Comparison of ENCODE assay signal across 10 cellular contexts in the genomic region with DNA sequence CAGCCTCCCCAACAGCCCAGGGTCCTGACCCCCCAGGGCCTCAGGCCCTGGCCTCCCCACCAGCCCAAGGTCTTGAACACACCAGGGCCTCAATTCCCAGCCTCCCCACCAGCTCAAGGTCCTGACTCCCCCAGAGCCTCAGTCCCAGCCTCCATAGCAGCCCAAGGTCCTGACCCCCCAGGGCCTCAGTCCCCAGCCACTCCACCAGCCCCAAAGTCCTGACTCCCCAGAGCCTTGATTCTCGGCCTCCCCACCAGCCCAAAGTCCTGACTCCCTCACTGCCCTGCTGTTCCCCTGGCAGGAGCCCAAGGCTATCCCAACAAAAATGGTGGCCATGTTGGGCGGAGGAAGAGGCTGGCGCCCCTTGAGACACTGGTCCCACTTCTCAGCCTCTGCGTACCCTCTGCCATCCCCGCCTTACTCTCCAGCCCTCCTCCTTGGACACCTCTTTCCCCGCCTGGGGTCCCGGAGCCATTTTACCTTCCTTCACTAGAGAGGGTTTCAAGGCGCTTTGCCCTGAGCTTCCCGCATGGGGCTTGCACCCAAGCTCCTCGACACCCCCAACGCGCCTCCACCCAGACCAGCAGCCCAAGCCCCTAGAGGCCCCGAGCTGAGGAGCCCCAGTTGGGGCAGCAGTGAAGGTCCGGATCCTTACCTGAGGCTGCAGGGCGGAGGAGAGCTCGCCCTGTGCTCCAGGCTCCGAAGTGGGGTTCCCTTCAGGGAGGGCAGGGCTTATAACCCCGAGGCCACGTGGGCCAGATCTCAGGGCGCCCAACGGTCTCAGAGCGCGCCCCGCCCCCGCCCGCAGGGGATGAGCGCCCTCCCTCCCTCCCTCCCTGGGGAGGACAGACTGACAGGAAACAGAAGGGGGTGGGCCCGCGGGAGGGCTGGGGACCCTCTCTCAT. TPM values are rescaled to one million over a fixed set of nuclear protein-coding genes. Genes with fewer than 3 reads are reported as not detected.
DNase-seq lines count a peak whose midpoint lies in the region; ATAC-seq and TF ChIP-seq lines count a peak whose summit lies in the region.
"Had no signal": no experiment of that assay in that cellular context is flagged by ENCODE, and none has a peak within 500 bp of the region (broad histone marks: within the 10 kb centered on the region; RNA-seq: fewer than 3 reads in every experiment).

No MANE protein-coding gene starts in this region.

- peak; percentile 16 for ATAC-seq in HG03108 (IDR thresholded peaks at IDR 0.05; ENCODE audit: unreplicated experiment)
- ATAC-seq in psoas muscle: peak in 3 of 4 donors; percentile 35 to 48 (median 37)
- ATAC-seq in HG02938 (IDR thresholded peaks at IDR 0.05; ENCODE audit: unreplicated experiment): no peak

- intact Hi-C loops in CD14-positive monocyte (cut with micrococcal nuclease): loop anchor here (2.0 to 10.0 kb wide), 3 partner anchors 13 to 183 kb away; partner anchors contain the start of genes MTMR4 (in 1 of the 2) and SUPT4H1 (in 1 of the 2)
- intact Hi-C loops in psoas muscle (cut with DNase I): no loop called here
- intact Hi-C loops in vagina (cut with DNase I): no loop called here

- 76 to 82% (median 77%) methylated on average over 24 to 29 of the region's 29 CpGs for WGBS in psoas muscle, 3 donors

- H3K9me3 ChIP-seq in duodenal mucosa (ENCODE audit: control insufficient read depth in 1 of 2, low read length in 2 of 2) (no peaks in the 10 kb centered on the region), psoas muscle (no peaks in the 10 kb centered on the region), vagina (no peaks in the 10 kb centered on the region)

- H3K27ac ChIP-seq in duodenal mucosa (ENCODE audit: low read depth, low read length) (peak overlapping the region; percentile 61), psoas muscle (no peak overlapping the region), vagina (peak overlapping the region; percentile 57)
- H3K27ac ChIP-seq: C4-2B had no signal

- H3K4me1 Mint-ChIP-seq in CD14-positive monocyte: peaks cover 72% of the 10 kb centered on the region

- H3K36me3 ChIP-seq in duodenal mucosa (ENCODE audit: control insufficient read depth in 1 of 2, insufficient read depth in 2 of 2, low read length in 2 of 2) (peaks cover 5 to 6% of the 10 kb centered on the region in 2 donors), psoas muscle (ENCODE audit: insufficient read depth in 1 of 2, low read depth in 1 of 2) (no peaks in the 10 kb centered on the region), vagina (no peaks in the 10 kb centered on the region)

- H3K4me1 ChIP-seq in duodenal mucosa (ENCODE audit: control insufficient read depth in 1 of 2, insufficient read depth in 2 of 2, low read length in 2 of 2): peaks cover 26 to 43% of the 10 kb centered on the region in 2 donors
- H3K4me1 ChIP-seq in psoas muscle: no peaks in the 10 kb centered on the region
- H3K4me1 ChIP-seq in vagina: peaks cover 30% of the 10 kb centered on the region

- H3K27me3 ChIP-seq in duodenal mucosa (ENCODE audit: control insufficient read depth in 1 of 2, insufficient read depth in 2 of 2, low read length in 2 of 2): no peaks in the 10 kb centered on the region
- H3K27me3 ChIP-seq in psoas muscle (ENCODE audit: insufficient read depth in 3 of 3, low read length in 2 of 3): peaks cover 0 to 24% (median 7%) of the 10 kb centered on the region in 3 donors
- no peaks in the 10 kb centered on the region for H3K27me3 ChIP-seq in vagina

- TF ChIP-seq POLR2A in vagina (IDR thresholded peaks at IDR 0.05): peak in 1 of 2 donors; percentile 51

- peak; percentile 85 for DNase-seq in CD14-positive monocyte (ENCODE audit: low spot score)
- peak; percentile 87 for DNase-seq in activated CD4-positive, CD25-positive, alpha-beta regulatory T cell treated with anti-CD3 and anti-CD28 coated beads, Interleukin-2, amount 50 U/mL, for 72 hours
- peak; percentile 65 to 84 for DNase-seq in psoas muscle
- DNase-seq in vagina (ENCODE audit: extremely low spot score in 2 of 2): no peak
- no peak for DNase-seq in iPS-NIHi11 (ENCODE audit: low spot score)

- peaks cover 0 to 7% (median 6%) of the 10 kb centered on the region in 7 donors for H3K9me3 Mint-ChIP-seq in CD14-positive monocyte

- H3K36me3 Mint-ChIP-seq in CD14-positive monocyte: peaks cover 18 to 22% of the 10 kb centered on the region in 2 donors

- H3K4me3 ChIP-seq in duodenal mucosa (ENCODE audit: low read depth in 1 of 2, low read length in 2 of 2): peak overlapping the region; percentile 66 to 79
- H3K4me3 ChIP-seq in psoas muscle: peak overlapping the region; percentile 52
- peak overlapping the region; percentile 31 to 45 for H3K4me3 ChIP-seq in vagina

- H3K27ac Mint-ChIP-seq in CD14-positive monocyte: peak overlapping the region; percentile 98 to 100 (median 98)

- TF ChIP-seq CTCF in CD14-positive monocyte (IDR thresholded peaks at IDR 0.05) (no peak), psoas muscle (IDR thresholded peaks at IDR 0.05) (no peak), vagina (IDR thresholded peaks at IDR 0.05) (no peak)

- peak overlapping the region; percentile 53 to 74 for H3K9ac ChIP-seq in duodenal mucosa (ENCODE audit: low read depth in 1 of 2, low read length in 2 of 2)

- peak overlapping the region; percentile 99 to 100 for H3K4me3 Mint-ChIP-seq in CD14-positive monocyte

- H3K27me3 Mint-ChIP-seq in CD14-positive monocyte (ENCODE audit: low read depth in 3 of 3): peaks cover 1 to 17% (median 4%) of the 10 kb centered on the region in 3 donors

RNA-seq across cellular contexts. Expression of gene TSPOAP1, which starts 3.5 kb away (rescaled TPM):
- under 1 TPM; 0.10 to 0.18 TPM for polyA plus RNA-seq in CD14-positive monocyte
- 1 to 10 TPM; 2.3 to 6.6 (median 4.4) TPM for total RNA-seq in psoas muscle
- polyA plus RNA-seq in psoas muscle: 1 to 10 TPM in 2 of 3 donors, under 1 TPM in 1; 0.40 to 2.1 (median 1.2) TPM
- 7.1 TPM for total RNA-seq in vagina

RNA-seq across cellular contexts. Expression of gene SUPT4H1, which starts 19.9 kb away (rescaled TPM):
- polyA plus RNA-seq in CD14-positive monocyte (100 to 1,000 TPM; 241 to 251 TPM), psoas muscle (10 to 100 TPM; 56.6 to 86.8 (median 71.3) TPM)
- total RNA-seq in psoas muscle (10 to 100 TPM; 52.1 to 58.9 (median 56.2) TPM), vagina (31.4 TPM)

RNA-seq across cellular contexts. Expression of gene MPO, which starts 51.3 kb away (rescaled TPM):
- polyA plus RNA-seq in CD14-positive monocyte: 1 to 10 TPM; 4.2 to 7.5 TPM
- total RNA-seq in psoas muscle: under 1 TPM; 0.38 to 0.95 (median 0.57) TPM
- under 1 TPM; 0.11 to 0.26 (median 0.14) TPM for polyA plus RNA-seq in psoas muscle
- total RNA-seq in vagina: not detected
- total RNA-seq: astrocyte had no signal

Comparison
In these comparisons a context has a peak if more than half of its experiments do, and no peak if none do; other contexts are left out.
1. DNase-seq: peak in CD14-positive monocyte (single experiment), activated CD4-positive, CD25-positive, alpha-beta regulatory T cell treated with anti-CD3 and anti-CD28 coated beads, Interleukin-2, amount 50 U/mL, for 72 hours (single experiment) and psoas muscle (2 of 2); none in vagina (0 of 2) and iPS-NIHi11 (single experiment).
2. intact Hi-C loops: an anchor here in CD14-positive monocyte (2.0 to 10.0 kb wide); none called in psoas muscle and vagina.
3. Peak in every context shown above with its lines, with median percentiles within 50 percentile points of each other: H3K4me3 ChIP-seq.